ENCODE assay signal across 8 cellular contexts in the genomic region with DNA sequence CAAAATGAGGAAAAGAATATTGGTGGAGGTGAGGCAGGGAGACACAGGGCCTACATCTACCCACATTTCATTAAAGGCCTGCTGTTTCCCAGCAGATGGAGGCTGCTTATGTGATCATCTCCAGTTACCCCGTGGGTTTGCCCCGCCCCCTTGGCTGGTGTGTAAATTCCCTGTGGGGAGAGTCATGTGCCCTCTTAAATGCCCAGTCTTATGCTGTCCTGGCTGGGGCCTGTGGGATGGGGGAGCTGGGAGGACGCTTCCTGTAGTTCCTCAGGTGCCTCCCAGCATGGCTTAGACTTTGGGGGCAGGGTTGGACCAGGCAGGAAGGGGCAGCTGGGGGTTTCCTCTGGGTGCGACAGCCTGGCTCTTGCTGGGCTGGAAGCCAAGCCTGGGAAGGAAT. TPM values are rescaled to one million over a fixed set of nuclear protein-coding genes. Genes with fewer than 3 reads are reported as not detected.
DNase-seq lines count a peak whose midpoint lies in the region; ATAC-seq, FAIRE-seq and TF ChIP-seq lines count a peak whose summit lies in the region.

No MANE protein-coding gene starts in this region.

- H3K4me1 ChIP-seq in pancreas: peaks cover 0 to 11% (median 0%) of the 10 kb centered on the region in 3 donors
- 0 out of 2 replicates have a peak, but pooled peaks cover 5% of the 10 kb centered on the region for H3K4me1 ChIP-seq in MM.1S (ENCODE audit: low read length)

- no peaks in the 10 kb centered on the region for H4K20me1 ChIP-seq in MM.1S (ENCODE audit: insufficient read depth, low read length)

- H3K9me2 ChIP-seq in MM.1S (replicated peaks; ENCODE audit: insufficient read depth, low read length): no peaks in the 10 kb centered on the region

- no peaks in the 10 kb centered on the region for H3F3A ChIP-seq in MM.1S (ENCODE audit: insufficient read depth, low read length)

- no peaks in the 10 kb centered on the region for H3K79me2 ChIP-seq in MM.1S (ENCODE audit: low read length)

- H3K36me3 ChIP-seq in pancreas (no peaks in the 10 kb centered on the region), MM.1S (replicated peaks; ENCODE audit: insufficient read depth, low read length) (no peaks in the 10 kb centered on the region)

- no peak overlapping the region for H2AFZ ChIP-seq in MM.1S (ENCODE audit: low read length)

- H3K27ac ChIP-seq in epithelial cell of prostate: peak overlapping the region; percentile 90
- H3K27ac ChIP-seq in pancreas: peak overlapping the region in 3 of 4 donors; percentile 28 to 87 (median 79)
- no peak overlapping the region for H3K27ac ChIP-seq in MM.1S (ENCODE audit: low read length)

- H3K4me3 Mint-ChIP-seq in activated naive CD4-positive, alpha-beta T cell treated with anti-CD3 and anti-CD28 coated beads, Interleukin-2, amount 10 ng/mL, durations not matched to agents 7 days and 5 days: no peak overlapping the region

- no peak overlapping the region for H3K4me2 ChIP-seq in MM.1S (ENCODE audit: low read depth, low read length)

- no peaks in the 10 kb centered on the region for H3K27me3 ChIP-seq in pancreas
- H3K27me3 ChIP-seq in MM.1S (replicated peaks; ENCODE audit: insufficient read depth, low read length): no peaks in the 10 kb centered on the region

- FAIRE-seq in pancreas (lab: Jason Lieb, UNC): no peak

- CTCF ChIA-PET in activated naive CD4-positive, alpha-beta T cell treated with anti-CD3 and anti-CD28 coated beads, Interleukin-2, amount 10 ng/mL, durations not matched to agents 7 days and 5 days (lab: Charles Lee): no interaction called here

- H3K4me1 Mint-ChIP-seq in activated naive CD4-positive, alpha-beta T cell treated with anti-CD3 and anti-CD28 coated beads, Interleukin-2, amount 10 ng/mL, durations not matched to agents 7 days and 5 days: peaks cover 46% of the 10 kb centered on the region

- H3K27me3 Mint-ChIP-seq in activated naive CD4-positive, alpha-beta T cell treated with anti-CD3 and anti-CD28 coated beads, Interleukin-2, amount 10 ng/mL, durations not matched to agents 7 days and 5 days: peaks cover 31% of the 10 kb centered on the region

- WGBS in pancreas, 2 donors: 32 to 39% methylated on average over 4 of the region's 4 CpGs

- no peak for TF ChIP-seq CTCF in pancreas (IDR thresholded peaks at IDR 0.05)
- TF ChIP-seq CTCF in MM.1S (IDR thresholded peaks at IDR 0.05; ENCODE audit: low read length): no peak

- intact Hi-C loops in pancreas (cut with DNase I): no loop called here

- ATAC-seq in pancreas: peak; percentile 38 to 88 (median 78)
- ATAC-seq in HG03159 (IDR thresholded peaks at IDR 0.05; ENCODE audit: unreplicated experiment): no peak

- no peak overlapping the region for H3K27ac Mint-ChIP-seq in activated naive CD4-positive, alpha-beta T cell treated with anti-CD3 and anti-CD28 coated beads, Interleukin-2, amount 10 ng/mL, durations not matched to agents 7 days and 5 days

- H3K4me3 ChIP-seq in pancreas: no peak overlapping the region
- no peak overlapping the region for H3K4me3 ChIP-seq in MM.1S (ENCODE audit: low read length)

- H3K9me3 Mint-ChIP-seq in activated naive CD4-positive, alpha-beta T cell treated with anti-CD3 and anti-CD28 coated beads, Interleukin-2, amount 10 ng/mL, durations not matched to agents 7 days and 5 days: peaks cover 13% of the 10 kb centered on the region

- DNase-seq in activated naive CD4-positive, alpha-beta T cell treated with Interleukin-2 at 50 U/mL for 16 hours: peak; percentile 32
- no peak for DNase-seq in activated naive CD4-positive, alpha-beta T cell treated with anti-CD3 and anti-CD28 coated beads, Interleukin-2, amount 10 ng/mL, durations not matched to agents 7 days and 5 days
- DNase-seq in RPMI7951 (ENCODE audit: low read depth) (peak; percentile 97), epithelial cell of prostate (ENCODE audit: low read depth, low spot score) (no peak), pancreas (peak in 5 of 6 donors; percentile 45 to 73 (median 65)), SKM-1 treated with dmso at 0.1 percent for 144 hours (lab: John Stamatoyannopoulos, UW; ENCODE audit: unreplicated experiment) (no peak), MM.1S (no peak)

- H3K9ac ChIP-seq in MM.1S (ENCODE audit: low read length): no peak overlapping the region

- H3K9me3 ChIP-seq in pancreas (no peaks in the 10 kb centered on the region), MM.1S (replicated peaks; ENCODE audit: insufficient read depth, low read length) (no peaks in the 10 kb centered on the region)

- peaks cover 7% of the 10 kb centered on the region for H3K36me3 Mint-ChIP-seq in activated naive CD4-positive, alpha-beta T cell treated with anti-CD3 and anti-CD28 coated beads, Interleukin-2, amount 10 ng/mL, durations not matched to agents 7 days and 5 days

RNA-seq across cellular contexts. Expression of a gene that starts 15.5 kb away (rescaled TPM):
- 0.72 and 1.1 TPM in 2 replicates for total RNA-seq in RPMI7951 (2014; rRNA removed; shearing (Covaris generic))
- 10 to 100 TPM; 41.1 to 81.2 (median 51.1) TPM for total RNA-seq in pancreas
- 10 to 100 TPM; 47.8 to 63.3 TPM for polyA plus RNA-seq in pancreas

Comparison
In these comparisons a context has a peak if more than half of its experiments do, and no peak if none do; other contexts are left out.
1. DNase-seq: peak in activated naive CD4-positive, alpha-beta T cell treated with Interleukin-2 at 50 U/mL for 16 hours (single experiment), RPMI7951 (single experiment) and pancreas (5 of 6); none in activated naive CD4-positive, alpha-beta T cell treated with anti-CD3 and anti-CD28 coated beads, Interleukin-2, amount 10 ng/mL, durations not matched to agents 7 days and 5 days (single experiment), epithelial cell of prostate (single experiment), SKM-1 treated with dmso at 0.1 percent for 144 hours (single experiment) and MM.1S (single experiment).
2. RNA of a gene that starts 15.5 kb away (total RNA-seq): 41.1 to 81.2 TPM in pancreas; 0.72 to 1.1 TPM in RPMI7951; every median in the first group is over 10 times any median in the second.